Comparison of ENCODE assay signal across 18 cellular contexts in genomic region chr17:76534831-76535732, GRCh38. TPM values are rescaled to one million over a fixed set of nuclear protein-coding genes. Genes with fewer than 3 reads are reported as not detected.
DNase-seq lines count a peak whose midpoint lies in the region; ATAC-seq, FAIRE-seq and TF ChIP-seq lines count a peak whose summit lies in the region.
"Had no signal": no experiment of that assay in that cellular context is flagged by ENCODE, and none has a peak within 500 bp of the region (broad histone marks: within the 10 kb centered on the region; RNA-seq: fewer than 3 reads in every experiment).

No MANE protein-coding gene starts in this region.

- H3K9ac ChIP-seq in keratinocyte (ENCODE audit: control insufficient read depth, extremely low read depth, insufficient read depth, low read length) (no peak overlapping the region), subcutaneous abdominal adipose tissue (ENCODE audit: low read length in 5 of 5) (peak overlapping the region in 4 of 5 donors; percentile 10 to 67 (median 34))

- H3K9me3 ChIP-seq in keratinocyte (ENCODE audit: control insufficient read depth, low read depth, low read length), result no peaks in the 10 kb centered on the region
- H3K9me3 ChIP-seq in subcutaneous abdominal adipose tissue (ENCODE audit: control insufficient read depth in 5 of 5, low read length in 5 of 5), result no peaks in the 10 kb centered on the region
- no peaks in the 10 kb centered on the region for H3K9me3 ChIP-seq in ascending aorta
- H3K9me3 ChIP-seq: thoracic aorta had no signal

- no peaks in the 10 kb centered on the region for H3K36me3 ChIP-seq in keratinocyte (ENCODE audit: control insufficient read depth in 2 of 2, extremely low read depth in 1 of 2, insufficient read depth in 2 of 2, low read length in 2 of 2)
- H3K36me3 ChIP-seq in subcutaneous abdominal adipose tissue (ENCODE audit: control insufficient read depth in 5 of 5, insufficient read depth in 5 of 5, low read length in 5 of 5), result peaks cover 0 to 3% (median 0%) of the 10 kb centered on the region in 5 donors
- no peaks in the 10 kb centered on the region for H3K36me3 ChIP-seq in ascending aorta
- H3K36me3 ChIP-seq: thoracic aorta had no signal

- peak overlapping the region; percentile 38 for H2AFZ ChIP-seq in keratinocyte (ENCODE audit: control insufficient read depth, low read length)

- peaks cover 23% of the 10 kb centered on the region for H3K27me3 ChIP-seq in keratinocyte (ENCODE audit: control insufficient read depth, extremely low read depth, insufficient read depth, low read length)
- H3K27me3 ChIP-seq in subcutaneous abdominal adipose tissue (ENCODE audit: control insufficient read depth in 5 of 5, insufficient read depth in 4 of 5, low read length in 5 of 5), result peaks cover 0 to 4% (median 0%) of the 10 kb centered on the region in 5 donors
- peaks cover 8% of the 10 kb centered on the region for H3K27me3 ChIP-seq in ascending aorta

- DNase-seq in NCI-H2171 (lab: John Stamatoyannopoulos, UW), result peak; percentile 44
- no peak for DNase-seq in keratinocyte (ENCODE audit: low read depth, low spot score)
- no peak for DNase-seq in SW 1271 (lab: John Stamatoyannopoulos, UW)
- no peak for DNase-seq in ascending aorta (ENCODE audit: low spot score in 2 of 2)
- no peak for DNase-seq in activated T-cell treated with anti-CD3 and anti-CD28 coated beads, Interleukin-2, amount 50 U/mL, for 24 hours
- DNase-seq in sciatic nerve (ENCODE audit: low spot score), result no peak
- DNase-seq: activated CD8-positive, alpha-beta memory T cell treated with anti-CD3 and anti-CD28 coated beads for 24 hours; activated effector memory CD4-positive, alpha-beta T cell treated with Interleukin-2 at 50 U/mL for 16 hours; CD8-positive, alpha-beta memory T cell; foreskin fibroblast; MV-4-11; nucleus accumbens had no signal

- dilution Hi-C loops in keratinocyte (cut with MboI; ENCODE audit: extremely low pct_ligation_motif_present, low sequenced_read_pairs), result no loop called here

- peaks cover 0 to 6% (median 0%) of the 10 kb centered on the region in 5 experiments for H3K9me3 Mint-ChIP-seq in brain
- H3K9me3 Mint-ChIP-seq in activated T-cell treated with anti-CD3 and anti-CD28 coated beads, Interleukin-2, amount 50 U/mL, for 24 hours, result no peaks in the 10 kb centered on the region
- H3K9me3 Mint-ChIP-seq: CD8-positive, alpha-beta memory T cell had no signal

- H3K4me1 ChIP-seq in keratinocyte (ENCODE audit: control insufficient read depth, extremely low read depth, insufficient read depth, low read length), result peaks cover 41% of the 10 kb centered on the region
- H3K4me1 ChIP-seq in subcutaneous abdominal adipose tissue (ENCODE audit: control insufficient read depth in 5 of 5, insufficient read depth in 5 of 5, low read length in 5 of 5), result peaks cover 14 to 77% (median 67%) of the 10 kb centered on the region in 5 donors
- H3K4me1 ChIP-seq in ascending aorta, result peaks cover 16 to 19% of the 10 kb centered on the region in 2 donors

- ATAC-seq in sciatic nerve, result no peak

- no peak overlapping the region for H3K4me2 ChIP-seq in keratinocyte (ENCODE audit: control insufficient read depth, extremely low read depth, insufficient read depth, low read depth, low read length)

- H3K36me3 Mint-ChIP-seq in brain, result no peaks in the 10 kb centered on the region
- no peaks in the 10 kb centered on the region for H3K36me3 Mint-ChIP-seq in activated T-cell treated with anti-CD3 and anti-CD28 coated beads, Interleukin-2, amount 50 U/mL, for 24 hours (ENCODE audit: low read depth)
- H3K36me3 Mint-ChIP-seq: CD8-positive, alpha-beta memory T cell had no signal

- H4K20me1 ChIP-seq in keratinocyte (ENCODE audit: control insufficient read depth, extremely low read depth, insufficient read depth, low read length), result no peaks in the 10 kb centered on the region

- H3K79me2 ChIP-seq in keratinocyte (ENCODE audit: control insufficient read depth, insufficient read depth, low read length), result no peaks in the 10 kb centered on the region

- H3K27ac ChIP-seq in keratinocyte (ENCODE audit: control insufficient read depth, insufficient read depth, low read length), result no peak overlapping the region
- peak overlapping the region; percentile 60 for H3K27ac ChIP-seq in subcutaneous abdominal adipose tissue (ENCODE audit: low read depth, low read length)
- H3K27ac ChIP-seq in ascending aorta, result no peak overlapping the region
- H3K27ac ChIP-seq: SK-N-MC, thoracic aorta had no signal

- TF ChIP-seq CTCF in brain (conservative IDR thresholded peaks at IDR 0.05) (no peak), keratinocyte (optimal IDR thresholded peaks at IDR 0.05 in 1 of 3, IDR thresholded peaks at IDR 0.05 in 1 of 3, conservative IDR thresholded peaks at IDR 0.05 in 1 of 3; ENCODE audit: extremely low read depth in 1 of 3, insufficient read depth in 2 of 3, low read length in 3 of 3) (no peak), ascending aorta (IDR thresholded peaks at IDR 0.05) (no peak)

- intact Hi-C loops in ascending aorta (cut with DNase I) (no loop called here), sciatic nerve (cut with DNase I) (no loop called here)

- H3K4me3 Mint-ChIP-seq in brain, result peak overlapping the region in 4 of 5 experiments; percentile 9 to 77 (median 52)
- H3K4me3 Mint-ChIP-seq in activated T-cell treated with anti-CD3 and anti-CD28 coated beads, Interleukin-2, amount 50 U/mL, for 24 hours, result no peak overlapping the region
- H3K4me3 Mint-ChIP-seq: CD8-positive, alpha-beta memory T cell had no signal

- FAIRE-seq in keratinocyte (lab: Jason Lieb, UNC), result no peak
- FAIRE-seq: GM19239 had no signal

- H3K27ac Mint-ChIP-seq in brain, result peak overlapping the region in 3 of 5 experiments; percentile 21 to 75 (median 65)
- no peak overlapping the region for H3K27ac Mint-ChIP-seq in activated T-cell treated with anti-CD3 and anti-CD28 coated beads, Interleukin-2, amount 50 U/mL, for 24 hours

- H3K9me1 ChIP-seq in keratinocyte (ENCODE audit: control insufficient read depth, extremely low read depth, insufficient read depth, low read length), result no peaks in the 10 kb centered on the region

- H3K4me3 ChIP-seq in keratinocyte (ENCODE audit: control insufficient read depth in 2 of 3, extremely low read depth in 1 of 3, insufficient read depth in 2 of 3, low read depth in 1 of 3, low read length in 3 of 3) (no peak overlapping the region), subcutaneous abdominal adipose tissue (ENCODE audit: low read depth in 1 of 5, low read length in 5 of 5) (peak overlapping the region in 4 of 5 donors; percentile 49 to 67 (median 62)), ascending aorta (no peak overlapping the region)
- H3K4me3 ChIP-seq: SK-N-MC, thoracic aorta had no signal

- H3K4me1 Mint-ChIP-seq in brain, result peaks cover 61% of the 10 kb centered on the region
- peaks cover 6% of the 10 kb centered on the region for H3K4me1 Mint-ChIP-seq in activated T-cell treated with anti-CD3 and anti-CD28 coated beads, Interleukin-2, amount 50 U/mL, for 24 hours (ENCODE audit: low read depth)

- peaks cover 40% of the 10 kb centered on the region for H3K27me3 Mint-ChIP-seq in brain
- peaks cover 35% of the 10 kb centered on the region for H3K27me3 Mint-ChIP-seq in activated T-cell treated with anti-CD3 and anti-CD28 coated beads, Interleukin-2, amount 50 U/mL, for 24 hours

RNA-seq across cellular contexts. Expression of gene CYGB, which starts 2.4 kb away (rescaled TPM):
- polyA plus RNA-seq in brain (ENCODE audit: insufficient read depth, low read depth, low replicate concordance) (6.8 TPM), keratinocyte (10.3 to 26.1 TPM (median 15.3 TPM) in 3 replicates)
- 2.1 TPM for polyA plus RNA-seq in keratinocyte (2011; ENCODE audit: low read depth)
- 15.3 and 37.7 TPM in 2 replicates for polyA plus RNA-seq in keratinocyte (2011; cell fraction: cytosol; rRNA removed)
- 15.4 and 26.2 TPM in 2 replicates for polyA plus RNA-seq in keratinocyte (2011; cell fraction: nucleus; rRNA removed)
- 6.2 and 33.8 TPM in 2 replicates for polyA plus RNA-seq in keratinocyte (2012; ENCODE audit: low replicate concordance)
- polyA minus RNA-seq in keratinocyte, result 9.0 to 17.2 TPM (median 11.8 TPM) in 3 replicates
- 42.6 TPM for polyA minus RNA-seq in keratinocyte (2011; cell fraction: cytosol; rRNA and poly(A)+ RNA removed)
- polyA minus RNA-seq in keratinocyte (2011; cell fraction: nucleus; rRNA and poly(A)+ RNA removed), result 12.3 and 17.7 TPM in 2 replicates
- total RNA-seq in ascending aorta (60.7 TPM), sciatic nerve (57.7 TPM)
- total RNA-seq: CD8-positive, alpha-beta memory T cell had no signal

RNA-seq across cellular contexts. Expression of gene PRCD, which starts 4.8 kb away (rescaled TPM):
- polyA plus RNA-seq in brain (ENCODE audit: insufficient read depth, low read depth, low replicate concordance) (9.9 TPM), keratinocyte (0.65 to 1.7 TPM (median 1.2 TPM) in 3 replicates)
- polyA plus RNA-seq in keratinocyte (2011; ENCODE audit: low read depth), result not detected
- polyA plus RNA-seq in keratinocyte (2011; cell fraction: cytosol; rRNA removed), result 0.55 and 0.81 TPM in 2 replicates
- polyA plus RNA-seq in keratinocyte (2011; cell fraction: nucleus; rRNA removed), result 6.7 and 11.7 TPM in 2 replicates
- 0.68 and 0.72 TPM in 2 replicates for polyA plus RNA-seq in keratinocyte (2012; ENCODE audit: low replicate concordance)
- 0.38 to 0.96 TPM in 2 of 3 replicates, not detected in the other for polyA minus RNA-seq in keratinocyte
- polyA minus RNA-seq in keratinocyte (2011; cell fraction: cytosol; rRNA and poly(A)+ RNA removed), result not detected
- 1.3 and 1.8 TPM in 2 replicates for polyA minus RNA-seq in keratinocyte (2011; cell fraction: nucleus; rRNA and poly(A)+ RNA removed)
- total RNA-seq in ascending aorta (0.43 TPM), sciatic nerve (9.8 TPM)
- polyA plus RNA-seq: aorta had no signal

RNA-seq across cellular contexts. Expression of gene RHBDF2, which starts 33.9 kb away (rescaled TPM):
- 6.7 TPM for polyA plus RNA-seq in brain (ENCODE audit: insufficient read depth, low read depth, low replicate concordance)
- 14.9 to 22.6 TPM (median 20.6 TPM) in 3 replicates for polyA plus RNA-seq in keratinocyte
- 27.6 TPM for polyA plus RNA-seq in keratinocyte (2011; ENCODE audit: low read depth)
- polyA plus RNA-seq in keratinocyte (2011; cell fraction: cytosol; rRNA removed), result 9.1 and 16.9 TPM in 2 replicates
- polyA plus RNA-seq in keratinocyte (2011; cell fraction: nucleus; rRNA removed), result 61.7 and 94.2 TPM in 2 replicates
- 40.0 and 43.0 TPM in 2 replicates for polyA plus RNA-seq in keratinocyte (2012; ENCODE audit: low replicate concordance)
- polyA minus RNA-seq in keratinocyte, result 25.6 to 54.8 TPM (median 27.0 TPM) in 3 replicates
- 32.8 TPM for polyA minus RNA-seq in keratinocyte (2011; cell fraction: cytosol; rRNA and poly(A)+ RNA removed)
- 53.1 and 55.9 TPM in 2 replicates for polyA minus RNA-seq in keratinocyte (2011; cell fraction: nucleus; rRNA and poly(A)+ RNA removed)
- total RNA-seq in ascending aorta, result 12.7 TPM
- total RNA-seq in sciatic nerve, result 37.9 TPM

RNA-seq across cellular contexts. Expression of gene ST6GALNAC2, which starts 50.6 kb away (rescaled TPM):
- polyA plus RNA-seq in brain (ENCODE audit: insufficient read depth, low read depth, low replicate concordance) (8.3 TPM), keratinocyte (38.7 to 63.2 TPM (median 45.8 TPM) in 3 replicates)
- polyA plus RNA-seq in keratinocyte (2011; ENCODE audit: low read depth), result 42.7 TPM
- 52.9 and 55.5 TPM in 2 replicates for polyA plus RNA-seq in keratinocyte (2011; cell fraction: cytosol; rRNA removed)
- polyA plus RNA-seq in keratinocyte (2011; cell fraction: nucleus; rRNA removed), result 80.8 and 105 TPM in 2 replicates
- polyA plus RNA-seq in keratinocyte (2012; ENCODE audit: low replicate concordance), result 37.2 and 79.4 TPM in 2 replicates
- polyA minus RNA-seq in keratinocyte, result 33.4 to 50.5 TPM (median 35.0 TPM) in 3 replicates
- polyA minus RNA-seq in keratinocyte (2011; cell fraction: cytosol; rRNA and poly(A)+ RNA removed), result 79.8 TPM
- 33.3 and 45.4 TPM in 2 replicates for polyA minus RNA-seq in keratinocyte (2011; cell fraction: nucleus; rRNA and poly(A)+ RNA removed)
- total RNA-seq in ascending aorta (15.8 TPM), sciatic nerve (104 TPM)

Comparison
In these comparisons a context has a peak if more than half of its experiments do, and no peak if none do; other contexts are left out.
1. H3K4me3 ChIP-seq: peak in subcutaneous abdominal adipose tissue (4 of 5); none in keratinocyte (0 of 3) and ascending aorta (0 of 2).